In the genomic region with DNA sequence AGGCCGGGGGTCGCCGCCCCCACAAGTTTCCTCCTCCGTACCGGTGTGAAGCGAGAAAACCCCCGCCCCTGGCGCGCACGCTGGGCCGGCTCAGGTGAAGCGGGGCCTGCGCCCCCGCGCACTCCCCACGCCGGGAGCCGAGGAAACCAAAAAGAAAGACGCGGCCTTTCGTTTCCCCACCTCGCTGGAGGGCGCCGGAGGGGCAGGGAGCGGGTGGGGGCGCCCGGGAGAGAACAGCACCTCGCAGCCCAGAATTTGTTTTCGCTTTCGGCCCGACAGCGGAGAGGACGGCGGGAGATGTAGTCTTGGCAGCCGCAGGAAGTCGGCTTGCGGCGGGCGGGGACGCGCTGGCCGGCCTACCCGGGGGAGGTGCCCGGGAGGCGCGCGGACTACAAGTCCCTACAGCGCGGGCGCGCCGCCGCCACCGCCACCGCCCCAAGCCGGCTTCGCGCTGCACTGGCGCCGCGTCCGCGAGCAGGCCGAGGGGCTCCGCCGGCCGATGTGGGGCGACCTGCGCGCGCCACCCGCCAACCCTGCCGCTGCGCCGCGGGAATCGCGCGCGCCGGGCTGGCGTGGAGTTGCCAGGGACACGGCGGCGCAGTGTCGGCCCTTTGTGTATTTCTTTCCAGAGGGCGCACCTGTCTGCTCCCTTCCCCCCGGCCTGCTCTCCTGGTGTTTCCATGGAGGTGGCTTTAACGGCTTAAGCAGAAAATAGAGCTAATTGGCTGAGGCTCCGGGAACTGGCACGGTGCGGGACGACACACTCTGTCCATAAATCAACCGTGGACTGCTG, we compare ENCODE assay signal across 1 cellular context.
TF ChIP-seq lines count a peak whose summit lies in the region.

A gene with protein sequence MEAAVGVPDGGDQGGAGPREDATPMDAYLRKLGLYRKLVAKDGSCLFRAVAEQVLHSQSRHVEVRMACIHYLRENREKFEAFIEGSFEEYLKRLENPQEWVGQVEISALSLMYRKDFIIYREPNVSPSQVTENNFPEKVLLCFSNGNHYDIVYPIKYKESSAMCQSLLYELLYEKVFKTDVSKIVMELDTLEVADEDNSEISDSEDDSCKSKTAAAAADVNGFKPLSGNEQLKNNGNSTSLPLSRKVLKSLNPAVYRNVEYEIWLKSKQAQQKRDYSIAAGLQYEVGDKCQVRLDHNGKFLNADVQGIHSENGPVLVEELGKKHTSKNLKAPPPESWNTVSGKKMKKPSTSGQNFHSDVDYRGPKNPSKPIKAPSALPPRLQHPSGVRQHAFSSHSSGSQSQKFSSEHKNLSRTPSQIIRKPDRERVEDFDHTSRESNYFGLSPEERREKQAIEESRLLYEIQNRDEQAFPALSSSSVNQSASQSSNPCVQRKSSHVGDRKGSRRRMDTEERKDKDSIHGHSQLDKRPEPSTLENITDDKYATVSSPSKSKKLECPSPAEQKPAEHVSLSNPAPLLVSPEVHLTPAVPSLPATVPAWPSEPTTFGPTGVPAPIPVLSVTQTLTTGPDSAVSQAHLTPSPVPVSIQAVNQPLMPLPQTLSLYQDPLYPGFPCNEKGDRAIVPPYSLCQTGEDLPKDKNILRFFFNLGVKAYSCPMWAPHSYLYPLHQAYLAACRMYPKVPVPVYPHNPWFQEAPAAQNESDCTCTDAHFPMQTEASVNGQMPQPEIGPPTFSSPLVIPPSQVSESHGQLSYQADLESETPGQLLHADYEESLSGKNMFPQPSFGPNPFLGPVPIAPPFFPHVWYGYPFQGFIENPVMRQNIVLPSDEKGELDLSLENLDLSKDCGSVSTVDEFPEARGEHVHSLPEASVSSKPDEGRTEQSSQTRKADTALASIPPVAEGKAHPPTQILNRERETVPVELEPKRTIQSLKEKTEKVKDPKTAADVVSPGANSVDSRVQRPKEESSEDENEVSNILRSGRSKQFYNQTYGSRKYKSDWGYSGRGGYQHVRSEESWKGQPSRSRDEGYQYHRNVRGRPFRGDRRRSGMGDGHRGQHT (minus strand): TSS at position 292 of the 793 bp plus-strand sequence. CDS start 616 bp downstream, outside the sequence.

TF ChIP-seq in HepG2, 621 proteins besides CTCF, POLR2A, EP300 and RAD21 (continued from another document and continues in another):
- TF ChIP-seq, protein P1, sequence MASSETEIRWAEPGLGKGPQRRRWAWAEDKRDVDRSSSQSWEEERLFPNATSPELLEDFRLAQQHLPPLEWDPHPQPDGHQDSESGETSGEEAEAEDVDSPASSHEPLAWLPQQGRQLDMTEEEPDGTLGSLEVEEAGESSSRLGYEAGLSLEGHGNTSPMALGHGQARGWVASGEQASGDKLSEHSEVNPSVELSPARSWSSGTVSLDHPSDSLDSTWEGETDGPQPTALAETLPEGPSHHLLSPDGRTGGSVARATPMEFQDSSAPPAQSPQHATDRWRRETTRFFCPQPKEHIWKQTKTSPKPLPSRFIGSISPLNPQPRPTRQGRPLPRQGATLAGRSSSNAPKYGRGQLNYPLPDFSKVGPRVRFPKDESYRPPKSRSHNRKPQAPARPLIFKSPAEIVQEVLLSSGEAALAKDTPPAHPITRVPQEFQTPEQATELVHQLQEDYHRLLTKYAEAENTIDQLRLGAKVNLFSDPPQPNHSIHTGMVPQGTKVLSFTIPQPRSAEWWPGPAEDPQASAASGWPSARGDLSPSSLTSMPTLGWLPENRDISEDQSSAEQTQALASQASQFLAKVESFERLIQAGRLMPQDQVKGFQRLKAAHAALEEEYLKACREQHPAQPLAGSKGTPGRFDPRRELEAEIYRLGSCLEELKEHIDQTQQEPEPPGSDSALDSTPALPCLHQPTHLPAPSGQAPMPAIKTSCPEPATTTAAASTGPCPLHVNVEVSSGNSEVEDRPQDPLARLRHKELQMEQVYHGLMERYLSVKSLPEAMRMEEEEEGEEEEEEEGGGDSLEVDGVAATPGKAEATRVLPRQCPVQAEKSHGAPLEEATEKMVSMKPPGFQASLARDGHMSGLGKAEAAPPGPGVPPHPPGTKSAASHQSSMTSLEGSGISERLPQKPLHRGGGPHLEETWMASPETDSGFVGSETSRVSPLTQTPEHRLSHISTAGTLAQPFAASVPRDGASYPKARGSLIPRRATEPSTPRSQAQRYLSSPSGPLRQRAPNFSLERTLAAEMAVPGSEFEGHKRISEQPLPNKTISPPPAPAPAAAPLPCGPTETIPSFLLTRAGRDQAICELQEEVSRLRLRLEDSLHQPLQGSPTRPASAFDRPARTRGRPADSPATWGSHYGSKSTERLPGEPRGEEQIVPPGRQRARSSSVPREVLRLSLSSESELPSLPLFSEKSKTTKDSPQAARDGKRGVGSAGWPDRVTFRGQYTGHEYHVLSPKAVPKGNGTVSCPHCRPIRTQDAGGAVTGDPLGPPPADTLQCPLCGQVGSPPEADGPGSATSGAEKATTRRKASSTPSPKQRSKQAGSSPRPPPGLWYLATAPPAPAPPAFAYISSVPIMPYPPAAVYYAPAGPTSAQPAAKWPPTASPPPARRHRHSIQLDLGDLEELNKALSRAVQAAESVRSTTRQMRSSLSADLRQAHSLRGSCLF (CRISPR knock-in tag; IDR thresholded peaks at IDR 0.05; ENCODE audit: borderline replicate concordance), result no peak
- no peak for TF ChIP-seq ZBTB21 (CRISPR knock-in tag; IDR thresholded peaks at IDR 0.05)
- TF ChIP-seq SATB2 (CRISPR knock-in tag; IDR thresholded peaks at IDR 0.05), result no peak
- no peak for TF ChIP-seq ATF5 (CRISPR knock-in tag; IDR thresholded peaks at IDR 0.05; ENCODE audit: low read depth)
- peak; percentile 84 for TF ChIP-seq ZFX (CRISPR knock-in tag; IDR thresholded peaks at IDR 0.05; ENCODE audit: low read depth)
- TF ChIP-seq, protein P2, sequence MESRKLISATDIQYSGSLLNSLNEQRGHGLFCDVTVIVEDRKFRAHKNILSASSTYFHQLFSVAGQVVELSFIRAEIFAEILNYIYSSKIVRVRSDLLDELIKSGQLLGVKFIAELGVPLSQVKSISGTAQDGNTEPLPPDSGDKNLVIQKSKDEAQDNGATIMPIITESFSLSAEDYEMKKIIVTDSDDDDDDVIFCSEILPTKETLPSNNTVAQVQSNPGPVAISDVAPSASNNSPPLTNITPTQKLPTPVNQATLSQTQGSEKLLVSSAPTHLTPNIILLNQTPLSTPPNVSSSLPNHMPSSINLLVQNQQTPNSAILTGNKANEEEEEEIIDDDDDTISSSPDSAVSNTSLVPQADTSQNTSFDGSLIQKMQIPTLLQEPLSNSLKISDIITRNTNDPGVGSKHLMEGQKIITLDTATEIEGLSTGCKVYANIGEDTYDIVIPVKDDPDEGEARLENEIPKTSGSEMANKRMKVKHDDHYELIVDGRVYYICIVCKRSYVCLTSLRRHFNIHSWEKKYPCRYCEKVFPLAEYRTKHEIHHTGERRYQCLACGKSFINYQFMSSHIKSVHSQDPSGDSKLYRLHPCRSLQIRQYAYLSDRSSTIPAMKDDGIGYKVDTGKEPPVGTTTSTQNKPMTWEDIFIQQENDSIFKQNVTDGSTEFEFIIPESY (CRISPR knock-in tag; IDR thresholded peaks at IDR 0.05), result no peak
- no peak for TF ChIP-seq FOXK2 (IDR thresholded peaks at IDR 0.05)
- TF ChIP-seq CC2D1A (CRISPR knock-in tag; IDR thresholded peaks at IDR 0.05), result no peak
- TF ChIP-seq ZNF782 (CRISPR knock-in tag; IDR thresholded peaks at IDR 0.05; ENCODE audit: borderline replicate concordance), result no peak; the same call in 1 of the 2 replicates
- no peak for TF ChIP-seq ZNF879 (CRISPR knock-in tag; IDR thresholded peaks at IDR 0.05)
- no peak for TF ChIP-seq ATRX (CRISPR knock-in tag; IDR thresholded peaks at IDR 0.05; ENCODE audit: borderline replicate concordance)
- TF ChIP-seq PRPF4 (IDR thresholded peaks at IDR 0.05; ENCODE audit: low read depth, low read length, poor library complexity, severe bottlenecking), result no peak
- 0 out of 2 replicates have a peak, but pooled peaks have one; percentile 12 for TF ChIP-seq GATAD2A (CRISPR knock-in tag; IDR thresholded peaks at IDR 0.05)
- no peak for TF ChIP-seq SOX5 (CRISPR knock-in tag; IDR thresholded peaks at IDR 0.05; ENCODE audit: borderline replicate concordance)
- no peak for TF ChIP-seq NFE2 (CRISPR knock-in tag; IDR thresholded peaks at IDR 0.05)
- 0 out of 2 replicates have a peak, but pooled peaks have one; percentile 48 for TF ChIP-seq ZMAT3 (CRISPR knock-in tag; conservative IDR thresholded peaks at IDR 0.05)
- peak; percentile 23; the same call in 1 of the 2 replicates for TF ChIP-seq ARNT2 (CRISPR knock-in tag; IDR thresholded peaks at IDR 0.05; ENCODE audit: low read depth)
- 0 out of 2 replicates have a peak, but pooled peaks have one; percentile 39 for TF ChIP-seq FOXA3 (CRISPR knock-in tag; IDR thresholded peaks at IDR 0.05)
- TF ChIP-seq ZNF629 (CRISPR knock-in tag; conservative IDR thresholded peaks at IDR 0.05), result no peak
- TF ChIP-seq, protein P3, sequence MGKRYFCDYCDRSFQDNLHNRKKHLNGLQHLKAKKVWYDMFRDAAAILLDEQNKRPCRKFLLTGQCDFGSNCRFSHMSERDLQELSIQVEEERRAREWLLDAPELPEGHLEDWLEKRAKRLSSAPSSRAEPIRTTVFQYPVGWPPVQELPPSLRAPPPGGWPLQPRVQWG (CRISPR knock-in tag; IDR thresholded peaks at IDR 0.05; ENCODE audit: borderline replicate concordance, low read depth), result no peak
- TF ChIP-seq SNAPC2 (CRISPR knock-in tag; IDR thresholded peaks at IDR 0.05), result no peak
- TF ChIP-seq U2AF1 (optimal IDR thresholded peaks at IDR 0.05; ENCODE audit: low read depth, low read length), result no peak
- peak; percentile 14; the same call in 1 of the 2 replicates for TF ChIP-seq ZNF788 (CRISPR knock-in tag; IDR thresholded peaks at IDR 0.05; ENCODE audit: borderline replicate concordance)
- no peak for TF ChIP-seq ZNF619 (CRISPR knock-in tag; IDR thresholded peaks at IDR 0.05)
- TF ChIP-seq FOXP1 (IDR thresholded peaks at IDR 0.05), result no peak
- 0 out of 2 replicates have a peak, but pooled peaks have one; percentile 10 for TF ChIP-seq FOXP1 (CRISPR knock-in tag; IDR thresholded peaks at IDR 0.05)
- no peak for TF ChIP-seq DR1 (CRISPR knock-in tag; IDR thresholded peaks at IDR 0.05)
- 0 out of 2 replicates have a peak, but pooled peaks have one; percentile 23 for TF ChIP-seq ZNF329 (CRISPR knock-in tag; IDR thresholded peaks at IDR 0.05; ENCODE audit: low read depth)
- TF ChIP-seq, protein P4, sequence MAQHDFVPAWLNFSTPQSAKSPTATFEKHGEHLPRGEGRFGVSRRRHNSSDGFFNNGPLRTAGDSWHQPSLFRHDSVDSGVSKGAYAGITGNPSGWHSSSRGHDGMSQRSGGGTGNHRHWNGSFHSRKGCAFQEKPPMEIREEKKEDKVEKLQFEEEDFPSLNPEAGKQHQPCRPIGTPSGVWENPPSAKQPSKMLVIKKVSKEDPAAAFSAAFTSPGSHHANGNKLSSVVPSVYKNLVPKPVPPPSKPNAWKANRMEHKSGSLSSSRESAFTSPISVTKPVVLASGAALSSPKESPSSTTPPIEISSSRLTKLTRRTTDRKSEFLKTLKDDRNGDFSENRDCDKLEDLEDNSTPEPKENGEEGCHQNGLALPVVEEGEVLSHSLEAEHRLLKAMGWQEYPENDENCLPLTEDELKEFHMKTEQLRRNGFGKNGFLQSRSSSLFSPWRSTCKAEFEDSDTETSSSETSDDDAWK (CRISPR knock-in tag; IDR thresholded peaks at IDR 0.05), result no peak
- TF ChIP-seq PLRG1 (conservative IDR thresholded peaks at IDR 0.05), result no peak
- no peak for TF ChIP-seq ZNF496 (CRISPR knock-in tag; IDR thresholded peaks at IDR 0.05; ENCODE audit: insufficient replicate concordance)
- no peak for TF ChIP-seq ONECUT2 (CRISPR knock-in tag; IDR thresholded peaks at IDR 0.05)
- TF ChIP-seq TBX2 (CRISPR knock-in tag; IDR thresholded peaks at IDR 0.05; ENCODE audit: borderline replicate concordance), result no peak; the same call in 1 of the 2 replicates
- TF ChIP-seq HOMEZ (CRISPR knock-in tag; IDR thresholded peaks at IDR 0.05; ENCODE audit: low read depth), result no peak
- TF ChIP-seq PHB2 (IDR thresholded peaks at IDR 0.05; ENCODE audit: partially characterized antibody), result no peak
- TF ChIP-seq ZNF441 (CRISPR knock-in tag; IDR thresholded peaks at IDR 0.05; ENCODE audit: borderline replicate concordance), result no peak; the same call in 1 of the 2 replicates
- TF ChIP-seq ZNF143 (CRISPR knock-in tag; IDR thresholded peaks at IDR 0.05), result peak; percentile 91
- TF ChIP-seq, protein P5, sequence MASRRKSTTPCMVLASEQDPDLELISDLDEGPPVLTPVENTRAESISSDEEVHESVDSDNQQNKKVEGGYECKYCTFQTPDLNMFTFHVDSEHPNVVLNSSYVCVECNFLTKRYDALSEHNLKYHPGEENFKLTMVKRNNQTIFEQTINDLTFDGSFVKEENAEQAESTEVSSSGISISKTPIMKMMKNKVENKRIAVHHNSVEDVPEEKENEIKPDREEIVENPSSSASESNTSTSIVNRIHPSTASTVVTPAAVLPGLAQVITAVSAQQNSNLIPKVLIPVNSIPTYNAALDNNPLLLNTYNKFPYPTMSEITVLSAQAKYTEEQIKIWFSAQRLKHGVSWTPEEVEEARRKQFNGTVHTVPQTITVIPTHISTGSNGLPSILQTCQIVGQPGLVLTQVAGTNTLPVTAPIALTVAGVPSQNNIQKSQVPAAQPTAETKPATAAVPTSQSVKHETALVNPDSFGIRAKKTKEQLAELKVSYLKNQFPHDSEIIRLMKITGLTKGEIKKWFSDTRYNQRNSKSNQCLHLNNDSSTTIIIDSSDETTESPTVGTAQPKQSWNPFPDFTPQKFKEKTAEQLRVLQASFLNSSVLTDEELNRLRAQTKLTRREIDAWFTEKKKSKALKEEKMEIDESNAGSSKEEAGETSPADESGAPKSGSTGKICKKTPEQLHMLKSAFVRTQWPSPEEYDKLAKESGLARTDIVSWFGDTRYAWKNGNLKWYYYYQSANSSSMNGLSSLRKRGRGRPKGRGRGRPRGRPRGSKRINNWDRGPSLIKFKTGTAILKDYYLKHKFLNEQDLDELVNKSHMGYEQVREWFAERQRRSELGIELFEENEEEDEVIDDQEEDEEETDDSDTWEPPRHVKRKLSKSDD (CRISPR knock-in tag; IDR thresholded peaks at IDR 0.05; ENCODE audit: low read depth), result no peak
- TF ChIP-seq NFATC3 (CRISPR knock-in tag; IDR thresholded peaks at IDR 0.05), result no peak
- no peak for TF ChIP-seq SOX13 (IDR thresholded peaks at IDR 0.05)
- TF ChIP-seq SOX13 (CRISPR knock-in tag; conservative IDR thresholded peaks at IDR 0.05 in 1 of 2, IDR thresholded peaks at IDR 0.05 in 1 of 2), result no peak
- TF ChIP-seq ZNF558 (CRISPR knock-in tag; IDR thresholded peaks at IDR 0.05; ENCODE audit: borderline replicate concordance), result peak; percentile 78; the same call in 1 of the 2 replicates
- TF ChIP-seq HNF4A (CRISPR knock-in tag; IDR thresholded peaks at IDR 0.05), result 0 out of 2 replicates have a peak, but pooled peaks have one; percentile 4
- peak; percentile 68; the same call in 1 of the 3 replicates for TF ChIP-seq MXI1 (IDR thresholded peaks at IDR 0.05; ENCODE audit: borderline replicate concordance, low read depth, low read length)
